16 cellular contexts compared by ENCODE assay signal in the genomic region with DNA sequence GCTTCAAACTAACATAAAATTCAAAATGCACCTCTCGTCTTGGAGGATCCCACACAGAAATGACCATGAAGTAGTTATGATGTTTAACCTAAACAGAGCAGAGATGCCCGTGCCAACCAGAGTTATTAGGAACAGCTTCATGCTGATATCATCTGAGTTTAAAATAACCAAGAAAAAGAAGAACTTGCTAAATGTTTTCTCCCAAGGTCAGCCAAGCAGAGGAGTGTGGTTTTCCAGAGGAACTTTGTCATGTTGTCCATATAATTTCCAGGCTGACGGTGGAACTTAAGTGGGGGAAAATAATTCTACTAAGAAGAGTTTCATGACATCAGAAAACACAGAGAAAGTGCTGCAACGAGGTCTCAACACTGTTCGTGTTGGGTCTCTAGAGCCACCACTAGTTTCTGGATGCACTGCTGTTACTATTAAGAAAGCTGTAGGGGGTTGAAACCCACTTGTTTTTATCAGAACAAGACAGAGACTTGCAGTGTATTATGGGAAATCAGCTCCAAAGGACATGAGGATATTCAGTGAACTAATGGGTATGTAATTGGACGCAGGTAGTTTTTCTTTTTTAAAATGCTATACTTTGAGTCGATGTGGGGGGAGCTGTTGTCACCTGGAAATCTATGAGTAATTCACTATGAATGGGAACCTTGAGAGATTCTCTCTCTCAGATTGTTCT.
"Had no signal": no experiment of that assay in that cellular context is flagged by ENCODE, and none has a peak within 500 bp of the region (broad histone marks: within the 10 kb centered on the region; RNA-seq: fewer than 3 reads in every experiment).

No MANE protein-coding gene starts in this region.

- H3K9me3 ChIP-seq: colonic mucosa, stomach had no signal

- H3K27ac Mint-ChIP-seq: activated CD4-positive, alpha-beta memory T cell treated with anti-CD3 and anti-CD28 coated beads for 36 hours; activated CD4-positive, alpha-beta T cell treated with anti-CD3 and anti-CD28 coated beads for 36 hours; activated naive CD8-positive, alpha-beta T cell treated with anti-CD3 and anti-CD28 coated beads for 36 hours; activated T-helper 1 cell treated with anti-CD3 and anti-CD28 coated beads, Interleukin-12 subunit alpha, Interleukin-12 subunit beta, Interleukin-2, Interleukin-4 antibody, amounts not matched to agents 30 ng/mL and 10 ng/mL and 1 ng/mL, durations not matched to agents 14 hours and 24 hours and 36 hours had no signal

- H3K4me3 Mint-ChIP-seq: activated CD4-positive, alpha-beta memory T cell treated with anti-CD3 and anti-CD28 coated beads for 36 hours; activated CD4-positive, alpha-beta T cell treated with anti-CD3 and anti-CD28 coated beads for 36 hours; activated naive CD8-positive, alpha-beta T cell treated with anti-CD3 and anti-CD28 coated beads for 36 hours; activated T-helper 1 cell treated with anti-CD3 and anti-CD28 coated beads, Interleukin-12 subunit alpha, Interleukin-12 subunit beta, Interleukin-2, Interleukin-4 antibody, amounts not matched to agents 30 ng/mL and 10 ng/mL and 1 ng/mL, durations not matched to agents 14 hours and 24 hours and 36 hours had no signal

- H3K36me3 ChIP-seq: colonic mucosa, WERI-Rb-1 had no signal

- H3K27me3 Mint-ChIP-seq: activated CD4-positive, alpha-beta memory T cell treated with anti-CD3 and anti-CD28 coated beads for 36 hours; activated CD4-positive, alpha-beta T cell treated with anti-CD3 and anti-CD28 coated beads for 36 hours; activated naive CD8-positive, alpha-beta T cell treated with anti-CD3 and anti-CD28 coated beads for 36 hours had no signal

- ATAC-seq: activated CD4-positive, alpha-beta T cell treated with anti-CD3 and anti-CD28 coated beads for 36 hours; left ventricle myocardium superior had no signal

- H3K4me1 ChIP-seq: colonic mucosa had no signal

- H3K27me3 ChIP-seq: colonic mucosa, stomach had no signal

- H3K27ac ChIP-seq: colonic mucosa, stomach, WERI-Rb-1 had no signal

- H3K9me3 Mint-ChIP-seq: activated CD4-positive, alpha-beta memory T cell treated with anti-CD3 and anti-CD28 coated beads for 36 hours; activated naive CD8-positive, alpha-beta T cell treated with anti-CD3 and anti-CD28 coated beads for 36 hours; activated T-helper 1 cell treated with anti-CD3 and anti-CD28 coated beads, Interleukin-12 subunit alpha, Interleukin-12 subunit beta, Interleukin-2, Interleukin-4 antibody, amounts not matched to agents 30 ng/mL and 10 ng/mL and 1 ng/mL, durations not matched to agents 14 hours and 24 hours and 36 hours had no signal

- H3K4me3 ChIP-seq: colonic mucosa, stomach had no signal

- DNase-seq: activated CD4-positive, alpha-beta memory T cell treated with anti-CD3 and anti-CD28 coated beads for 36 hours; activated CD4-positive, alpha-beta T cell treated with anti-CD3 and anti-CD28 coated beads for 36 hours; activated gamma-delta T cell treated with Interleukin-2 at 50 U/mL for 16 hours; activated naive CD8-positive, alpha-beta T cell treated with anti-CD3 and anti-CD28 coated beads for 36 hours; activated T-cell treated with anti-CD3 and anti-CD28 coated beads for 4 hours; amygdala; caudate nucleus; colonic mucosa; left ventricle myocardium superior; small intestine; stimulated activated CD4-positive, alpha-beta T cell treated with anti-CD3 and anti-CD28 coated beads, Interleukin-4, amount 100 ng/mL, for 1 hour; stomach; T-helper 1 cell; T-helper 9 cell; WERI-Rb-1 had no signal
